12 cellular contexts compared by ENCODE assay signal in genomic region chr1:155973723-155974122, GRCh38. TPM values are rescaled to one million over a fixed set of nuclear protein-coding genes. Genes with fewer than 3 reads are reported as not detected.
A peak's percentile ranks its signal among the peaks of the same experiment; 100 is the strongest.
DNase-seq lines count a peak whose midpoint lies in the region; ATAC-seq, FAIRE-seq and TF ChIP-seq lines count a peak whose summit lies in the region.
"Had no signal": no experiment of that assay in that cellular context is flagged by ENCODE, and none has a peak within 500 bp of the region (broad histone marks: within the 10 kb centered on the region; RNA-seq: fewer than 3 reads in every experiment).

No MANE protein-coding gene starts in this region.

- peaks cover 0 to 80% (median 68%) of the 10 kb centered on the region in 4 donors for H3K4me1 Mint-ChIP-seq in CD4-positive, CD25-positive, alpha-beta regulatory T cell

- H3K9me3 Mint-ChIP-seq in CD4-positive, CD25-positive, alpha-beta regulatory T cell = peaks cover 0 to 1% (median 0%) of the 10 kb centered on the region in 7 donors

- peak overlapping the region; percentile 95; the same call in 1 of the 2 replicates for H3K4me2 ChIP-seq in OCI-LY3 (ENCODE audit: low read length)

- no peak for TF ChIP-seq POLR2A in GM12891 (IDR thresholded peaks at IDR 0.05; ENCODE audit: low read depth, low read length)

- peak overlapping the region; percentile 92 for H3K4me3 ChIP-seq in CD4-positive, CD25-positive, alpha-beta regulatory T cell (ENCODE audit: low read depth, low read length)
- no peak overlapping the region for H3K4me3 ChIP-seq in OCI-LY3 (ENCODE audit: low read length)
- H3K4me3 ChIP-seq in coronary artery = peak overlapping the region; percentile 1
- peak overlapping the region; percentile 88 for H3K4me3 ChIP-seq in psoas muscle

- no peaks in the 10 kb centered on the region for H3K27me3 ChIP-seq in CD4-positive, CD25-positive, alpha-beta regulatory T cell (ENCODE audit: control insufficient read depth, insufficient read depth, low read length)
- no peaks in the 10 kb centered on the region for H3K27me3 ChIP-seq in OCI-LY3 (ENCODE audit: low read depth, low read length)
- no peaks in the 10 kb centered on the region for H3K27me3 ChIP-seq in psoas muscle (ENCODE audit: insufficient read depth in 3 of 3, low read length in 2 of 3)

- no peaks in the 10 kb centered on the region for H3K27me3 Mint-ChIP-seq in CD4-positive, CD25-positive, alpha-beta regulatory T cell

- peak overlapping the region; percentile 86 for H3K27ac ChIP-seq in CD4-positive, CD25-positive, alpha-beta regulatory T cell (ENCODE audit: insufficient read depth, low read length, poor library complexity, severe bottlenecking)
- H3K27ac ChIP-seq in OCI-LY3 (ENCODE audit: low read length) = peak overlapping the region; percentile 89
- H3K27ac ChIP-seq in coronary artery = peak overlapping the region; percentile 94 to 98
- peak overlapping the region; percentile 89 for H3K27ac ChIP-seq in psoas muscle

- DNase-seq in CD4-positive, CD25-positive, alpha-beta regulatory T cell = no peak
- DNase-seq in coronary artery (ENCODE audit: low spot score) (no peak), psoas muscle (no peak), T1000 (lab: John Stamatoyannopoulos, UW) (no peak), GM12891 (ENCODE audit: insufficient read length, low spot score) (no peak), NCI-H1436 treated with DMSO at 0.1 percent for 48 hours (lab: John Stamatoyannopoulos, UW) (no peak)
- DNase-seq: erythroblast, NCI-H146 had no signal

- TF ChIP-seq CTCF in OCI-LY3 (IDR thresholded peaks at IDR 0.05; ENCODE audit: low read depth, low read length) (no peak), coronary artery (IDR thresholded peaks at IDR 0.05) (no peak), psoas muscle (IDR thresholded peaks at IDR 0.05) (no peak)

- H3K36me3 ChIP-seq in CD4-positive, CD25-positive, alpha-beta regulatory T cell (ENCODE audit: control insufficient read depth, insufficient read depth, low read length) = peaks cover 24% of the 10 kb centered on the region
- H3K36me3 ChIP-seq in OCI-LY3 (replicated peaks; ENCODE audit: low read depth, low read length) (peaks cover 52% of the 10 kb centered on the region), psoas muscle (ENCODE audit: insufficient read depth in 1 of 2, low read depth in 1 of 2) (peaks cover 0 to 7% of the 10 kb centered on the region in 2 donors)

- FAIRE-seq in GM12891 (lab: Jason Lieb, UNC) = no peak
- FAIRE-seq: RCC 7860 had no signal

- 61 to 69% (median 64%) methylated on average over 3 of the region's 3 CpGs for WGBS in psoas muscle, 3 donors

- H3K27ac Mint-ChIP-seq in CD4-positive, CD25-positive, alpha-beta regulatory T cell = peak overlapping the region; percentile 90 to 95 (median 92)

- H3K36me3 Mint-ChIP-seq in CD4-positive, CD25-positive, alpha-beta regulatory T cell = peaks cover 45% of the 10 kb centered on the region

- intact Hi-C loops in psoas muscle (cut with DNase I) = no loop called here

- H3K4me1 ChIP-seq in CD4-positive, CD25-positive, alpha-beta regulatory T cell (ENCODE audit: control insufficient read depth, insufficient read depth, low read length, poor library complexity, severe bottlenecking) = peaks cover 90% of the 10 kb centered on the region
- peaks cover 67% of the 10 kb centered on the region for H3K4me1 ChIP-seq in OCI-LY3 (ENCODE audit: low read length)
- H3K4me1 ChIP-seq in psoas muscle = peaks cover 79% of the 10 kb centered on the region

- peak overlapping the region; percentile 92 to 100 (median 99) for H3K4me3 Mint-ChIP-seq in CD4-positive, CD25-positive, alpha-beta regulatory T cell

- H3K9me3 ChIP-seq in CD4-positive, CD25-positive, alpha-beta regulatory T cell (ENCODE audit: control insufficient read depth in 2 of 2, low read length in 2 of 2) = no peaks in the 10 kb centered on the region
- H3K9me3 ChIP-seq in OCI-LY3 (ENCODE audit: insufficient read depth, low read length) = no peaks in the 10 kb centered on the region
- H3K9me3 ChIP-seq in psoas muscle = no peaks in the 10 kb centered on the region

- no peak overlapping the region for H2AFZ ChIP-seq in OCI-LY3 (ENCODE audit: low read depth, low read length)

- no peak for ATAC-seq in CD4-positive, CD25-positive, alpha-beta regulatory T cell (ENCODE audit: low read depth in 2 of 2)
- ATAC-seq in psoas muscle = no peak
- no peak for ATAC-seq in GM21737 (IDR thresholded peaks at IDR 0.05; ENCODE audit: unreplicated experiment)

- peaks cover 100% of the 10 kb centered on the region for H3K79me2 ChIP-seq in OCI-LY3 (ENCODE audit: low read length)

- H3K9ac ChIP-seq in OCI-LY3 (ENCODE audit: low read length) = no peak overlapping the region

- peaks cover 81% of the 10 kb centered on the region for H4K20me1 ChIP-seq in OCI-LY3 (ENCODE audit: insufficient read depth, low read length)

TF ChIP-seq in GM12891, 5 proteins besides CTCF, POLR2A, EP300 and RAD21:
- no peak for TF ChIP-seq SPI1 (IDR thresholded peaks at IDR 0.05; ENCODE audit: low read depth, low read length)
- no peak for TF ChIP-seq TAF1 (IDR thresholded peaks at IDR 0.05; ENCODE audit: low read depth, low read length)
- no peak for TF ChIP-seq PAX5 (IDR thresholded peaks at IDR 0.05; ENCODE audit: insufficient read depth, low read length, severe bottlenecking)
- TF ChIP-seq POLR2AphosphoS5 (IDR thresholded peaks at IDR 0.05; ENCODE audit: low read depth, low read length) = no peak
- no peak for TF ChIP-seq POU2F2 (IDR thresholded peaks at IDR 0.05; ENCODE audit: low read depth, low read length)

RNA-seq across cellular contexts. Expression of gene ARHGEF2, which starts 4.6 kb away (rescaled TPM):
- total RNA-seq in CD4-positive, CD25-positive, alpha-beta regulatory T cell = 108 TPM
- polyA plus RNA-seq in CD4-positive, CD25-positive, alpha-beta regulatory T cell = 10 to 100 TPM; 16.1 to 19.2 (median 16.3) TPM
- 10 to 100 TPM; 22.8 to 54.0 (median 46.3) TPM for total RNA-seq in psoas muscle
- 10 to 100 TPM in 2 of 3 donors, 1 to 10 TPM in 1; 7.4 to 39.1 (median 12.1) TPM for polyA plus RNA-seq in psoas muscle
- 45.2 TPM for polyA plus RNA-seq in GM12891 (2012; ENCODE audit: low read depth, missing spikeins)

RNA-seq across cellular contexts. Expression of gene RXFP4, which starts 32.3 kb away (rescaled TPM):
- total RNA-seq in CD4-positive, CD25-positive, alpha-beta regulatory T cell = not detected
- polyA plus RNA-seq in CD4-positive, CD25-positive, alpha-beta regulatory T cell = 1 to 10 TPM in 1 of 4 donors, under 1 TPM in 1, not detected in 2; 0.32 to 1.4 TPM
- not detected for total RNA-seq in psoas muscle
- polyA plus RNA-seq in psoas muscle = not detected
- polyA plus RNA-seq in GM12891 (2012; ENCODE audit: low read depth, missing spikeins) = not detected
- total RNA-seq: omental fat pad had no signal

RNA-seq across cellular contexts. Expression of gene KHDC4, which starts 39.5 kb away (rescaled TPM):
- 60.1 TPM for total RNA-seq in CD4-positive, CD25-positive, alpha-beta regulatory T cell
- 10 to 100 TPM in 1 of 4 donors, 1 to 10 TPM in 3; 7.4 to 10.8 (median 8.3) TPM for polyA plus RNA-seq in CD4-positive, CD25-positive, alpha-beta regulatory T cell
- 10 to 100 TPM; 16.4 to 26.1 (median 23.1) TPM for total RNA-seq in psoas muscle
- 10 to 100 TPM; 11.0 to 33.1 (median 11.2) TPM for polyA plus RNA-seq in psoas muscle
- 27.8 TPM for polyA plus RNA-seq in GM12891 (2012; ENCODE audit: low read depth, missing spikeins)

RNA-seq across cellular contexts. Expression of gene SSR2, which starts 47.0 kb away (rescaled TPM):
- total RNA-seq in CD4-positive, CD25-positive, alpha-beta regulatory T cell = 196 TPM
- 100 to 1,000 TPM; 358 to 421 (median 392) TPM for polyA plus RNA-seq in CD4-positive, CD25-positive, alpha-beta regulatory T cell
- total RNA-seq in psoas muscle = 10 to 100 TPM; 44.6 to 77.5 (median 61.6) TPM
- 100 to 1,000 TPM in 2 of 3 donors, 10 to 100 TPM in 1; 83.0 to 255 (median 124) TPM for polyA plus RNA-seq in psoas muscle
- 186 TPM for polyA plus RNA-seq in GM12891 (2012; ENCODE audit: low read depth, missing spikeins)
